In the genomic region with DNA sequence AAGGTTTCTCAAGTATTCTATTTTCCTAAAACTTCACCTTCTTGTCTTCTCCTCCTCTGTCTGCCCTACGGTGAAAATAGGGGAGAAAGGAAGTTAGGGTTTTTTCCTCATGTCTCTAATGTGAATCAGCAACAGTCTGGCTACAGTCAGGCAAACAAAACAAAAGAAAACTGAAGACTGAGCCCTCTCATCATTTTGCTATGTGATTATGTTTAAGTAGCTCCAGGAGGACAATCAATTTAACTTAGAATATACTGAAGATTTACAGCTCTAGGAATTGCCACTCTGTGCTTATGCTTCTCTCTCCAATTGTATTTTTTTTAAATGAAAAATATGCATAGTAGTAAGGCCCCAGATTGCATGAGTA, we compare ENCODE assay signal across 3 cellular contexts.
A peak's percentile ranks its signal among the peaks of the same experiment; 100 is the strongest.
TF ChIP-seq lines count a peak whose summit lies in the region.

No MANE protein-coding gene starts in this region.

TF ChIP-seq in A549, 52 proteins besides CTCF, POLR2A, EP300 and RAD21 (continued from another document):
- peak; percentile 22; the same call in 1 of the 2 replicates for TF ChIP-seq MAX (IDR thresholded peaks at IDR 0.05)
- TF ChIP-seq MAFK (IDR thresholded peaks at IDR 0.05; ENCODE audit: partially characterized antibody): no peak
- TF ChIP-seq RFX5 (IDR thresholded peaks at IDR 0.05): no peak
- TF ChIP-seq CEBPB (IDR thresholded peaks at IDR 0.05): no peak
- TF ChIP-seq KDM1A (IDR thresholded peaks at IDR 0.05; ENCODE audit: low read depth): no peak
- TF ChIP-seq CHD2 (IDR thresholded peaks at IDR 0.05; ENCODE audit: low read length, partially characterized antibody): no peak
- no peak for TF ChIP-seq TFCP2L1 (CRISPR knock-in tag; IDR thresholded peaks at IDR 0.05)
- TF ChIP-seq NR3C1 (IDR thresholded peaks at IDR 0.05): no peak
- TF ChIP-seq CBX2 (IDR thresholded peaks at IDR 0.05; ENCODE audit: borderline replicate concordance, low read depth): no peak
- no peak for TF ChIP-seq FOXS1 (CRISPR knock-in tag; IDR thresholded peaks at IDR 0.05)
- TF ChIP-seq HEYL (CRISPR knock-in tag; IDR thresholded peaks at IDR 0.05): no peak
- TF ChIP-seq, protein P1, sequence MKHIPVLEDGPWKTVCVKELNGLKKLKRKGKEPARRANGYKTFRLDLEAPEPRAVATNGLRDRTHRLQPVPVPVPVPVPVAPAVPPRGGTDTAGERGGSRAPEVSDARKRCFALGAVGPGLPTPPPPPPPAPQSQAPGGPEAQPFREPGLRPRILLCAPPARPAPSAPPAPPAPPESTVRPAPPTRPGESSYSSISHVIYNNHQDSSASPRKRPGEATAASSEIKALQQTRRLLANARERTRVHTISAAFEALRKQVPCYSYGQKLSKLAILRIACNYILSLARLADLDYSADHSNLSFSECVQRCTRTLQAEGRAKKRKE (CRISPR knock-in tag; IDR thresholded peaks at IDR 0.05; ENCODE audit: low read depth): no peak
- no peak for TF ChIP-seq CHD4 (IDR thresholded peaks at IDR 0.05; ENCODE audit: borderline replicate concordance)
- TF ChIP-seq HOXB13 (CRISPR knock-in tag; IDR thresholded peaks at IDR 0.05; ENCODE audit: low read depth): no peak
- TF ChIP-seq, protein P2, sequence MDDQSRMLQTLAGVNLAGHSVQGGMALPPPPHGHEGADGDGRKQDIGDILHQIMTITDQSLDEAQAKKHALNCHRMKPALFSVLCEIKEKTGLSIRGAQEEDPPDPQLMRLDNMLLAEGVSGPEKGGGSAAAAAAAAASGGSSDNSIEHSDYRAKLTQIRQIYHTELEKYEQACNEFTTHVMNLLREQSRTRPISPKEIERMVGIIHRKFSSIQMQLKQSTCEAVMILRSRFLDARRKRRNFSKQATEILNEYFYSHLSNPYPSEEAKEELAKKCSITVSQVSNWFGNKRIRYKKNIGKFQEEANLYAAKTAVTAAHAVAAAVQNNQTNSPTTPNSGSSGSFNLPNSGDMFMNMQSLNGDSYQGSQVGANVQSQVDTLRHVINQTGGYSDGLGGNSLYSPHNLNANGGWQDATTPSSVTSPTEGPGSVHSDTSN (IDR thresholded peaks at IDR 0.05): no peak
- TF ChIP-seq JUNB (IDR thresholded peaks at IDR 0.05): peak; percentile 59
- no peak for TF ChIP-seq NFE2L2 (conservative IDR thresholded peaks at IDR 0.05; ENCODE audit: low read length)
- TF ChIP-seq FOSB (CRISPR knock-in tag; IDR thresholded peaks at IDR 0.05): no peak
- TF ChIP-seq FOSL2 (IDR thresholded peaks at IDR 0.05): no peak
- peak; percentile 41 for TF ChIP-seq FOSL2 (CRISPR knock-in tag; IDR thresholded peaks at IDR 0.05)
- TF ChIP-seq PHF8 (IDR thresholded peaks at IDR 0.05; ENCODE audit: borderline replicate concordance, low read depth): no peak
- no peak for TF ChIP-seq ZC3H11A (IDR thresholded peaks at IDR 0.05)
- TF ChIP-seq RCOR1 (IDR thresholded peaks at IDR 0.05; ENCODE audit: low read depth, low read length): no peak
- no peak for TF ChIP-seq POLR2AphosphoS2 (conservative IDR thresholded peaks at IDR 0.05; ENCODE audit: low read length)
- no peak for TF ChIP-seq BHLHE40 (IDR thresholded peaks at IDR 0.05; ENCODE audit: low read depth, low read length)
- TF ChIP-seq E2F6 (IDR thresholded peaks at IDR 0.05; ENCODE audit: borderline replicate concordance, low read depth): no peak
- no peak for TF ChIP-seq SREBF2 (IDR thresholded peaks at IDR 0.05)
- TF ChIP-seq HOXB5 (CRISPR knock-in tag; IDR thresholded peaks at IDR 0.05): no peak

TF ChIP-seq in WTC11, 78 proteins besides CTCF, POLR2A, EP300 and RAD21 (continued from another document):
- TF ChIP-seq NFYB (CRISPR knock-in tag; conservative IDR thresholded peaks at IDR 0.05; ENCODE audit: low read depth) (no peak), FOXP1 (CRISPR knock-in tag; IDR thresholded peaks at IDR 0.05; ENCODE audit: borderline replicate concordance) (no peak), PRRX2 (CRISPR knock-in tag; IDR thresholded peaks at IDR 0.05) (no peak), OVOL2 (CRISPR knock-in tag; IDR thresholded peaks at IDR 0.05; ENCODE audit: borderline replicate concordance) (no peak), ZNF121 (CRISPR knock-in tag; IDR thresholded peaks at IDR 0.05) (no peak), MLX (CRISPR knock-in tag; IDR thresholded peaks at IDR 0.05) (no peak), JAZF1 (CRISPR knock-in tag; IDR thresholded peaks at IDR 0.05) (no peak)
- TF ChIP-seq, protein P3, sequence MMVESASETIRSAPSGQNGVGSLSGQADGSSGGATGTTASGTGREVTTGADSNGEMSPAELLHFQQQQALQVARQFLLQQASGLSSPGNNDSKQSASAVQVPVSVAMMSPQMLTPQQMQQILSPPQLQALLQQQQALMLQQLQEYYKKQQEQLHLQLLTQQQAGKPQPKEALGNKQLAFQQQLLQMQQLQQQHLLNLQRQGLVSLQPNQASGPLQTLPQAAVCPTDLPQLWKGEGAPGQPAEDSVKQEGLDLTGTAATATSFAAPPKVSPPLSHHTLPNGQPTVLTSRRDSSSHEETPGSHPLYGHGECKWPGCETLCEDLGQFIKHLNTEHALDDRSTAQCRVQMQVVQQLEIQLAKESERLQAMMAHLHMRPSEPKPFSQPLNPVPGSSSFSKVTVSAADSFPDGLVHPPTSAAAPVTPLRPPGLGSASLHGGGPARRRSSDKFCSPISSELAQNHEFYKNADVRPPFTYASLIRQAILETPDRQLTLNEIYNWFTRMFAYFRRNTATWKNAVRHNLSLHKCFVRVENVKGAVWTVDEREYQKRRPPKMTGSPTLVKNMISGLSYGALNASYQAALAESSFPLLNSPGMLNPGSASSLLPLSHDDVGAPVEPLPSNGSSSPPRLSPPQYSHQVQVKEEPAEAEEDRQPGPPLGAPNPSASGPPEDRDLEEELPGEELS (CRISPR knock-in tag; IDR thresholded peaks at IDR 0.05): no peak

TF ChIP-seq in HEK293T, 16 proteins besides CTCF, POLR2A, EP300 and RAD21 (continued from another document):
- TF ChIP-seq NFRKB (IDR thresholded peaks at IDR 0.05) (no peak), FOXA1 (IDR thresholded peaks at IDR 0.05) (no peak), HDGF (IDR thresholded peaks at IDR 0.05; ENCODE audit: borderline replicate concordance) (no peak)
